8 cellular contexts compared by ENCODE assay signal in genomic region chr10:90960355-90960814, GRCh38. TPM values are rescaled to one million over a fixed set of nuclear protein-coding genes. Genes with fewer than 3 reads are reported as not detected.
DNase-seq lines count a peak whose midpoint lies in the region; ATAC-seq, FAIRE-seq and TF ChIP-seq lines count a peak whose summit lies in the region.
"Had no signal": no experiment of that assay in that cellular context is flagged by ENCODE, and none has a peak within 500 bp of the region (broad histone marks: within the 10 kb centered on the region; RNA-seq: fewer than 3 reads in every experiment).

No MANE protein-coding gene starts in this region.

- H3K27ac ChIP-seq in K562 (ENCODE audit: extremely low read depth, low read depth, low read length): no peak overlapping the region

- peaks cover 4% of the 10 kb centered on the region for H3K27me3 Mint-ChIP-seq in nephron progenitor cell (ENCODE audit: low read depth, poor library complexity)

- no peak for FAIRE-seq in K562 (lab: Jason Lieb, UNC)

- in situ Hi-C loops in K562 (cut with MboI): no loop called here

- no peak overlapping the region for H2AFZ ChIP-seq in K562 (ENCODE audit: low read depth, low read length)

- H3K79me2 ChIP-seq in K562 (ENCODE audit: control insufficient read depth, insufficient read depth, low read length): no peaks in the 10 kb centered on the region

- DNase-seq in K562 (ENCODE audit: extremely low read depth in 1 of 4, low spot score in 3 of 4) (no peak), putamen (ENCODE audit: low spot score) (peak; percentile 70), nephron progenitor cell (no peak), DMS153 treated with DMSO at 0.1 percent for 48 hours (lab: John Stamatoyannopoulos, UW; ENCODE audit: unreplicated experiment) (no peak), COLO668 (lab: John Stamatoyannopoulos, UW; ENCODE audit: unreplicated experiment) (no peak)

- no peak for TF ChIP-seq POLR2A in K562 (conservative IDR thresholded peaks at IDR 0.05)

- POLR2A ChIA-PET in K562 (lab: Yijun Ruan, JAX): interaction anchor here (0.7 kb wide), 1 partner anchor 14 kb away, joined by 3 read pairs; no protein-coding TSS in a partner anchor

- no peak overlapping the region for H3K4me2 ChIP-seq in K562 (ENCODE audit: insufficient read depth, low read length)

- CTCF ChIA-PET in K562 (lab: Yijun Ruan, JAX; ENCODE audit: low intra/inter-chr PET ratio): no interaction called here

- H3K27ac Mint-ChIP-seq in nephron progenitor cell: no peak overlapping the region

- peaks cover 3% of the 10 kb centered on the region for H3K9me3 Mint-ChIP-seq in nephron progenitor cell

- H4K20me1 ChIP-seq in K562 (replicated peaks; ENCODE audit: control insufficient read depth, insufficient read depth, low read length): no peaks in the 10 kb centered on the region

- TF ChIP-seq EP300 in K562 (IDR thresholded peaks at IDR 0.05; ENCODE audit: low read length): no peak

- no peaks in the 10 kb centered on the region for H3K36me3 ChIP-seq in K562 (ENCODE audit: control insufficient read depth, insufficient read depth, low read length)

- no peaks in the 10 kb centered on the region for H3K9me3 ChIP-seq in K562 (replicated peaks; ENCODE audit: control insufficient read depth, insufficient read depth, low read depth, low read length)

- ATAC-seq in GM18870 (IDR thresholded peaks at IDR 0.05; ENCODE audit: unreplicated experiment) (peak; percentile 88), HG03064 (IDR thresholded peaks at IDR 0.05; ENCODE audit: low read depth, unreplicated experiment) (peak; percentile 83), K562 (no peak)

- H3K4me1 ChIP-seq in K562 (replicated peaks in 1 of 2; ENCODE audit: control insufficient read depth in 2 of 2, insufficient read depth in 2 of 2, low read length in 2 of 2): no peaks in the 10 kb centered on the region

- TF ChIP-seq CTCF in K562 (IDR thresholded peaks at IDR 0.05 in 2 of 3, conservative IDR thresholded peaks at IDR 0.05 in 1 of 3; ENCODE audit: insufficient read depth in 2 of 3, low read depth in 1 of 3, low read length in 3 of 3) (no peak), nephron progenitor cell (IDR thresholded peaks at IDR 0.05) (no peak)

- H3K27me3 ChIP-seq in K562 (ENCODE audit: control insufficient read depth in 2 of 2, insufficient read depth in 2 of 2, low read length in 2 of 2): no peaks in the 10 kb centered on the region

- no peak for TF ChIP-seq RAD21 in K562 (CRISPR knock-in tag; conservative IDR thresholded peaks at IDR 0.05 in 1 of 2, IDR thresholded peaks at IDR 0.05 in 1 of 2)

- BruUV-seq in K562 (replicated peaks; lab: Mats Ljungman, UMichigan): no TSS peak

- H3K36me3 Mint-ChIP-seq in nephron progenitor cell (ENCODE audit: low read depth): no peaks in the 10 kb centered on the region

- H3K4me3 Mint-ChIP-seq in nephron progenitor cell: no peak overlapping the region

- intact Hi-C loops in K562 (cut with micrococcal nuclease): no loop called here

- H3K4me1 Mint-ChIP-seq in nephron progenitor cell: peaks cover 2% of the 10 kb centered on the region

- H3K9me1 ChIP-seq in K562 (ENCODE audit: control insufficient read depth, insufficient read depth, low read length): no peaks in the 10 kb centered on the region

- H3K4me3 ChIP-seq in K562: no peak overlapping the region

- no peak overlapping the region for H3K9ac ChIP-seq in K562 (ENCODE audit: insufficient read depth in 1 of 2, low read depth in 2 of 2, low read length in 2 of 2)

TF ChIP-seq in K562, 482 proteins besides CTCF, POLR2A, EP300 and RAD21:
- TF ChIP-seq ATF3 (IDR thresholded peaks at IDR 0.05): peak; percentile 23; the same call in 1 of the 2 replicates
- TF ChIP-seq ATF3 (CRISPR knock-in tag; conservative IDR thresholded peaks at IDR 0.05): no peak
- no peak for TF ChIP-seq ZNF316 (IDR thresholded peaks at IDR 0.05)
- TF ChIP-seq GATA2 (CRISPR knock-in tag; IDR thresholded peaks at IDR 0.05): no peak
- 0 out of 2 replicates have a peak, but pooled peaks have one; percentile 20 for TF ChIP-seq FOSL1 (tag; conservative IDR thresholded peaks at IDR 0.05)
- no peak for TF ChIP-seq HDGF (IDR thresholded peaks at IDR 0.05)

RNA-seq across cellular contexts. Expression of gene ANKRD1, which starts 39.5 kb away (rescaled TPM):
- not detected in 2 replicates for total RNA-seq in K562 (2011; cell fraction: chromatin; rRNA removed; ENCODE audit: low replicate concordance)
- not detected in 2 replicates for total RNA-seq in K562 (2011; cell fraction: nucleolus; rRNA removed)
- total RNA-seq in K562 (2011; cell fraction: nucleoplasm; rRNA removed): not detected in 2 replicates
- total RNA-seq in K562 (2014; rRNA removed) (not detected in 2 replicates), K562 (2014; rRNA removed; fragmentation: Illumina TruSeq; extraction: Trizol) (not detected in 2 replicates), K562 (2015; rRNA removed; fragmentation: Illumina TruSeq; extraction: Trizol) (not detected in 2 replicates), K562 (2021) (not detected in 2 replicates)
- polyA plus RNA-seq in K562 (2011; rRNA removed) (not detected in 2 replicates), K562 (2014; fragmentation: Illumina TruSeq; extraction: Trizol) (not detected in 2 replicates), K562 (2014; fragmentation: Nextera tagmentation; extraction: Ambion mirVana) (not detected), K562 (2014; rRNA removed) (not detected in 2 replicates)
- polyA plus RNA-seq in K562 (2011; cell fraction: cytosol; rRNA removed): 0.06 TPM in 2 replicates
- not detected in 2 replicates for polyA plus RNA-seq in K562 (2011; cell fraction: nucleus; rRNA removed)
- not detected in 2 replicates for polyA plus RNA-seq in K562 (2012)
- not detected in 2 replicates for polyA minus RNA-seq in K562 (2011; rRNA and poly(A)+ RNA removed)
- not detected in 2 replicates for polyA minus RNA-seq in K562 (2011; cell fraction: cytosol; rRNA and poly(A)+ RNA removed)
- polyA minus RNA-seq in K562 (2011; cell fraction: nucleus; rRNA and poly(A)+ RNA removed): not detected in 2 replicates
- total RNA-seq: SK-MEL-5 had no signal
